Comparison of ENCODE assay signal across 24 cellular contexts in the genomic region with DNA sequence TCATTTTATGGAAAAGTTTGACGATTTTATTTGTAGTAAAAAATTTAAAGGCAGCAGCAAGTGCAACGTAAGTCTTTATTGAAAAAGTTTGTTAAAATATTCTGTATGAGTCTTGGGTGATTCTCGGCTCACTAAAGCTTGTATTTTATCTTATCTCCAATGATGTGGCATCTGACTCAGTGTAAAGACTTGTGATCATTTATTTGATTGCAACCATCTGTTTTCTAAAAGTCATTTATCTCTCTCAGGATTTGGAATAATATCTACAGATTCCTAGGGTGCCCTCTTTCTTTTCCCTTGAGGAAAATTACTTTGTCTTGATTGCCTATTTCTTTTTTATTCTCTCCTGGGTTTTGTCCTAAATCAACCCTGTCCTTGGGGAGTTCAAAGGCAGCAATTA.
"Had no signal": no experiment of that assay in that cellular context is flagged by ENCODE, and none has a peak within 500 bp of the region (broad histone marks: within the 10 kb centered on the region; RNA-seq: fewer than 3 reads in every experiment).

No MANE protein-coding gene starts in this region.

- H3K4me3 ChIP-seq: body of pancreas, lower lobe of right lung, mucosa of descending colon, sigmoid colon, smooth muscle cell, transverse colon had no signal

- H3K9me3 ChIP-seq: body of pancreas, lower lobe of right lung, sigmoid colon, transverse colon had no signal

- ATAC-seq: body of pancreas; foreskin keratinocyte; left lobe of liver; lower lobe of right lung; mucosa of descending colon; stimulated activated naive B cell treated with anti-CD40 and anti-IgM and Interleukin-4, amounts not matched to agents 10 μg/mL and 1 μg/mL and 100 μg/mL, for 72 hours had no signal

- DNase-seq: activated CD4-positive, alpha-beta memory T cell treated with anti-CD3 and anti-CD28 coated beads for 36 hours; activated CD4-positive, alpha-beta T cell treated with anti-CD3 and anti-CD28 coated beads for 48 hours; activated naive CD4-positive, alpha-beta T cell treated with Interleukin-2 at 50 U/mL for 16 hours; activated naive CD8-positive, alpha-beta T cell treated with anti-CD3 and anti-CD28 coated beads for 36 hours; activated T-cell treated with anti-CD3 and anti-CD28 coated beads, Interleukin-2, amount 50 U/mL, for 48 hours; body of pancreas; effector CD4-positive, alpha-beta T cell; foreskin keratinocyte; kidney; lower lobe of right lung; mesendoderm; mucosa of descending colon; nephron progenitor cell; nucleus accumbens; posterior cingulate gyrus; sigmoid colon; stimulated activated CD4-positive, alpha-beta T cell treated with anti-CD3 and anti-CD28 coated beads, Interleukin-15, amount 100 ng/mL, for 24 hours; stimulated activated CD8-positive, alpha-beta memory T cell treated with anti-CD3 and anti-CD28 coated beads, Interleukin-4, amount 100 ng/mL, for 48 hours; stimulated activated naive B cell treated with anti-CD40 and anti-IgM and Interleukin-4, amounts not matched to agents 10 μg/mL and 1 μg/mL and 100 μg/mL, for 72 hours; transverse colon had no signal

- H3K4me2 ChIP-seq: smooth muscle cell had no signal

- H3K27me3 ChIP-seq: body of pancreas, foreskin keratinocyte, sigmoid colon, transverse colon had no signal

- H3K27ac ChIP-seq: body of pancreas, foreskin keratinocyte, lower lobe of right lung, sigmoid colon, transverse colon had no signal

- H3K4me1 ChIP-seq: body of pancreas, foreskin keratinocyte, lower lobe of right lung, sigmoid colon, transverse colon had no signal

- FAIRE-seq: endometrium, kidney, urothelium cell line had no signal

- H3K36me3 ChIP-seq: lower lobe of right lung, sigmoid colon, transverse colon had no signal
